Comparison of ENCODE assay signal across 13 cellular contexts in the genomic region with DNA sequence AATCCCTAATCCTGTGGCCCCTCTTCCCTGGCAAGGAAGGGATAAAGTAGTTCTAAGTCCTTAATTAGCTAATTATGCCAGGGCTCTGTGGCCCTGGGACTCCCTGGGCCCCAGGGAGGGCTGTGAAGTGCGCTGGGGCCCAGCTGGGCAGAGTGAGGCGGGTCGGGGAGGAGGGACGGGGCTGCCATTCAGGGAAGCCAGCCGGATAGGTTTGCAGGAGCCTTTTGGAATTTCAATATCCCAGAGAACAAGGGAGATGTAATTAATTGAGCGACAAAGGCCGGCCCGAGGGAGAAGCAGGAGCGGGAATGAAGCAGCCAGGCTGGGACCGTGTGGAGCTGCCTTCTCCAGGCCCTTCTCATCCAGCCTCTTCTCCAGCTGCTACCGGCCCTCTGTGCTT.
DNase-seq lines count a peak whose midpoint lies in the region; ATAC-seq and TF ChIP-seq lines count a peak whose summit lies in the region.
"Had no signal": no experiment of that assay in that cellular context is flagged by ENCODE, and none has a peak within 500 bp of the region (broad histone marks: within the 10 kb centered on the region; RNA-seq: fewer than 3 reads in every experiment).

No MANE protein-coding gene starts in this region.

- H2BK15ac ChIP-seq in neuronal stem cell (ENCODE audit: low read length): no peak overlapping the region

- POLR2A ChIA-PET in MCF 10A (lab: Yijun Ruan, JAX): no interaction called here

- intact Hi-C loops in MCF 10A (cut with micrococcal nuclease): no loop called here

- H2AK5ac ChIP-seq in neuronal stem cell (ENCODE audit: low read depth, low read length): no peak overlapping the region

- peak overlapping the region; percentile 33 for H3K4me2 ChIP-seq in neuronal stem cell (ENCODE audit: insufficient read depth, low read length, poor library complexity, severe bottlenecking)
- H3K4me2 ChIP-seq: A549 had no signal

- H3K9me3 Mint-ChIP-seq in MCF 10A (ENCODE audit: unreplicated experiment): no peaks in the 10 kb centered on the region
- H3K9me3 Mint-ChIP-seq: CD14-positive monocyte; CD8-positive, alpha-beta T cell; H9 had no signal

- H3K18ac ChIP-seq in neuronal stem cell (ENCODE audit: low read length): peak overlapping the region; percentile 61

- no peak overlapping the region for H3K4me3 ChIP-seq in WERI-Rb-1 (ENCODE audit: low read depth, low read length)
- no peak overlapping the region for H3K4me3 ChIP-seq in neuronal stem cell (ENCODE audit: low read length in 2 of 2)
- H3K4me3 ChIP-seq: A549, GM23248 had no signal

- no peak overlapping the region for H2AFZ ChIP-seq in neuronal stem cell (ENCODE audit: low read length)
- H2AFZ ChIP-seq: GM23248 had no signal

- no peak overlapping the region for H4K91ac ChIP-seq in neuronal stem cell (ENCODE audit: low read depth, low read length, poor library complexity)

- no peaks in the 10 kb centered on the region for H3K27me3 ChIP-seq in WERI-Rb-1 (ENCODE audit: insufficient read depth, low read depth, severe bottlenecking)
- peaks cover 0 to 27% (median 2%) of the 10 kb centered on the region in 3 experiments for H3K27me3 ChIP-seq in neuronal stem cell (ENCODE audit: control insufficient read depth in 3 of 3, insufficient read depth in 3 of 3, low read depth in 1 of 3, low read length in 3 of 3)

- no peak overlapping the region for H3K23ac ChIP-seq in neuronal stem cell (ENCODE audit: low read depth, low read length, poor library complexity)

- peaks cover 0 to 14% of the 10 kb centered on the region in 2 donors for H3K4me1 ChIP-seq in neuronal stem cell (ENCODE audit: control insufficient read depth in 2 of 2, insufficient read depth in 1 of 2, low read depth in 1 of 2, low read length in 2 of 2)

- H3K79me1 ChIP-seq in neuronal stem cell (ENCODE audit: low read depth, low read length): no peaks in the 10 kb centered on the region

- no peak overlapping the region for H3K4me3 Mint-ChIP-seq in MCF 10A (ENCODE audit: unreplicated experiment)
- no peak overlapping the region for H3K4me3 Mint-ChIP-seq in T-helper 17 cell
- H3K4me3 Mint-ChIP-seq: CD14-positive monocyte; CD8-positive, alpha-beta T cell; H9 had no signal

- no peak overlapping the region for H3K27ac Mint-ChIP-seq in MCF 10A (ENCODE audit: low read depth, unreplicated experiment)
- H3K27ac Mint-ChIP-seq in T-helper 17 cell: no peak overlapping the region
- H3K27ac Mint-ChIP-seq: CD14-positive monocyte; CD8-positive, alpha-beta T cell; H9 had no signal

- H3K36me3 Mint-ChIP-seq in MCF 10A (ENCODE audit: insufficient read depth, unreplicated experiment): no peaks in the 10 kb centered on the region
- peaks cover 4% of the 10 kb centered on the region for H3K36me3 Mint-ChIP-seq in T-helper 17 cell (ENCODE audit: low read depth)
- H3K36me3 Mint-ChIP-seq: CD14-positive monocyte; CD8-positive, alpha-beta T cell had no signal

- H3K9ac ChIP-seq in neuronal stem cell (ENCODE audit: low read depth, low read length, poor library complexity): no peak overlapping the region
- H3K9ac ChIP-seq: GM23248 had no signal

- no peak overlapping the region for H4K8ac ChIP-seq in neuronal stem cell (ENCODE audit: low read depth, low read length)

- WGBS in neuronal stem cell (ENCODE audit: extremely low coverage in 2 of 2, insufficient read length in 2 of 2, insufficient replicate concordance in 1 of 2), 2 donors: no CpG with 5 or more reads among the region's 11 CpGs

- H3K14ac ChIP-seq in neuronal stem cell (ENCODE audit: low read length): no peak overlapping the region

- no peak for ATAC-seq in T-helper 17 cell
- ATAC-seq in GM21619 (IDR thresholded peaks at IDR 0.05; ENCODE audit: unreplicated experiment): no peak
- ATAC-seq: A549; CD8-positive, alpha-beta T cell had no signal

- no peak overlapping the region for H3K4ac ChIP-seq in neuronal stem cell (ENCODE audit: low read length)

- H2BK12ac ChIP-seq in neuronal stem cell (ENCODE audit: low read length): no peak overlapping the region

- CTCF ChIA-PET in MCF 10A (lab: Yijun Ruan, JAX): interaction anchor here (0.7 kb wide), 1 partner anchor 392 kb away, joined by 3 read pairs; no protein-coding TSS in a partner anchor

- DNase-seq in NCI-H524 (lab: John Stamatoyannopoulos, UW) (peak; percentile 69 to 87), WERI-Rb-1 (peak; percentile 39), neuronal stem cell (ENCODE audit: low spot score) (peak; percentile 21), MCF 10A (ENCODE audit: unreplicated experiment) (no peak), T-helper 17 cell (no peak)
- DNase-seq: CD8-positive, alpha-beta T cell; COR-L47; DMS53; GM23248; H9 had no signal

- H3K27me3 Mint-ChIP-seq in MCF 10A (ENCODE audit: insufficient read depth, unreplicated experiment) (no peaks in the 10 kb centered on the region), T-helper 17 cell (peaks cover 13% of the 10 kb centered on the region)

- no peak overlapping the region for H2BK5ac ChIP-seq in neuronal stem cell (ENCODE audit: low read length)

- no peak for TF ChIP-seq CTCF in WERI-Rb-1 (IDR thresholded peaks at IDR 0.05; ENCODE audit: low read depth, low read length)
- no peak for TF ChIP-seq CTCF in MCF 10A (IDR thresholded peaks at IDR 0.05; ENCODE audit: unreplicated experiment)

- H3K27ac ChIP-seq in WERI-Rb-1 (peak overlapping the region; percentile 48; the same call in 1 of the 2 replicates), neuronal stem cell (replicated peaks; ENCODE audit: low read length) (no peak overlapping the region)
- H3K27ac ChIP-seq: A549, GM23248 had no signal

- peaks cover 13% of the 10 kb centered on the region for H3K4me1 Mint-ChIP-seq in MCF 10A (ENCODE audit: insufficient read depth, unreplicated experiment)
- peaks cover 18% of the 10 kb centered on the region for H3K4me1 Mint-ChIP-seq in T-helper 17 cell

- H2BK120ac ChIP-seq in neuronal stem cell (ENCODE audit: low read depth, low read length): no peak overlapping the region

- no peaks in the 10 kb centered on the region for H3K9me3 ChIP-seq in WERI-Rb-1 (ENCODE audit: severe bottlenecking)
- peaks cover 0 to 6% of the 10 kb centered on the region in 2 donors for H3K9me3 ChIP-seq in neuronal stem cell (replicated peaks in 1 of 2; ENCODE audit: control insufficient read depth in 2 of 2, insufficient read depth in 1 of 2, low read depth in 1 of 2, low read length in 2 of 2)
- H3K9me3 ChIP-seq in T-helper 17 cell (ENCODE audit: control insufficient read depth, low read length, poor library complexity, severe bottlenecking): no peaks in the 10 kb centered on the region
- H3K9me3 ChIP-seq: A549 had no signal

- no TSS peak for BruUV-seq in MCF 10A (replicated peaks; lab: Mats Ljungman, UMichigan)

- no peaks in the 10 kb centered on the region for H3K36me3 ChIP-seq in WERI-Rb-1
- no peaks in the 10 kb centered on the region for H3K36me3 ChIP-seq in neuronal stem cell (replicated peaks in 1 of 2; ENCODE audit: control insufficient read depth in 2 of 2, insufficient read depth in 2 of 2, low read length in 2 of 2)

Comparison
In these comparisons a context has a peak if more than half of its experiments do, and no peak if none do; other contexts are left out.
1. DNase-seq: peak in NCI-H524 (2 of 2), WERI-Rb-1 (single experiment) and neuronal stem cell (single experiment); none in MCF 10A (single experiment) and T-helper 17 cell (0 of 3).